ENCODE assay signal across 15 cellular contexts in the genomic region with DNA sequence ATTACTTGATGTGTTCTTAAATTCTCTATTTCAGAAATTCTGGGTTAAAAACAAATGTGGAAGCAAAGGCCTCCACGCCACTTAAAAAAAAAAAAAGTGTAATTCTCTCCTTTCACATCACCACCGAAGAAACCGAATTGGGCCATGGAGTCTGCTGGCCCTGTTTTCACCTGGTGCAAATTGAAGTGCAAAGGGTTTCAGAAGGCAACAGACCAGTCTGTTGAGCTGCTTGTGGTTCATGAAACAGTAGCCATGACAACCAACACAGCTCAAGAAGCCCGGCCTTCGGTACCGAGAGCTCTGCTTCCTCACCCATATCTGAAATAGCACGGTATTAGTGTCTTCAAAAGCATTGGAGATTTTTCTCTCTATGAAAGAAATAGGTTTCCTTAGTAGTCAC.
A peak's percentile ranks its signal among the peaks of the same experiment; 100 is the strongest.
DNase-seq lines count a peak whose midpoint lies in the region; ATAC-seq and TF ChIP-seq lines count a peak whose summit lies in the region.
"Had no signal": no experiment of that assay in that cellular context is flagged by ENCODE, and none has a peak within 500 bp of the region (broad histone marks: within the 10 kb centered on the region; RNA-seq: fewer than 3 reads in every experiment).

No MANE protein-coding gene starts in this region.

- H3K36me3 ChIP-seq in upper lobe of right lung, result peaks cover 32% of the 10 kb centered on the region
- peaks cover 0 to 48% (median 0%) of the 10 kb centered on the region in 9 donors for H3K36me3 ChIP-seq in heart right ventricle
- H3K36me3 ChIP-seq: WERI-Rb-1 had no signal

- ATAC-seq in GM18498 (IDR thresholded peaks at IDR 0.05; ENCODE audit: unreplicated experiment) (peak; percentile 63), GM19463 (IDR thresholded peaks at IDR 0.05; ENCODE audit: unreplicated experiment) (peak; percentile 49), HG03039 (IDR thresholded peaks at IDR 0.05; ENCODE audit: unreplicated experiment) (peak; percentile 65), upper lobe of right lung (no peak), heart right ventricle (no peak)

- no peak overlapping the region for H3K27ac ChIP-seq in upper lobe of right lung
- no peak overlapping the region for H3K27ac ChIP-seq in heart right ventricle
- H3K27ac ChIP-seq: C4-2B, tibial artery, WERI-Rb-1 had no signal

- H3K27me3 ChIP-seq in upper lobe of right lung (no peaks in the 10 kb centered on the region), heart right ventricle (no peaks in the 10 kb centered on the region)
- H3K27me3 ChIP-seq: tibial artery had no signal

- DNase-seq in NCI-H748 treated with DMSO at 0.1 percent for 48 hours (lab: John Stamatoyannopoulos, UW) (peak; percentile 58), upper lobe of right lung (no peak), heart right ventricle (no peak), hepatic stellate cell (ENCODE audit: low spot score) (no peak), COLO829 (ENCODE audit: low spot score) (no peak)
- DNase-seq: activated T-cell treated with anti-CD3 and anti-CD28 coated beads, Interleukin-2, amount 50 U/mL, for 48 hours; NCI-H446; retina; SHP77; WERI-Rb-1 had no signal

- WGBS in heart right ventricle, 2 donors, result 70 to 79% methylated on average over 7 of the region's 7 CpGs

- H3K4me3 ChIP-seq in upper lobe of right lung (no peak overlapping the region), heart right ventricle (no peak overlapping the region)
- H3K4me3 ChIP-seq: tibial artery had no signal

- intact Hi-C loops in upper lobe of right lung (cut with DNase I) (no loop called here), heart right ventricle (cut with DNase I) (no loop called here)

- TF ChIP-seq CTCF in upper lobe of right lung (IDR thresholded peaks at IDR 0.05) (no peak), heart right ventricle (IDR thresholded peaks at IDR 0.05) (no peak)

- H3K9me3 ChIP-seq in upper lobe of right lung (no peaks in the 10 kb centered on the region), heart right ventricle (no peaks in the 10 kb centered on the region)
- H3K9me3 ChIP-seq: tibial artery had no signal

- no peaks in the 10 kb centered on the region for H3K4me1 ChIP-seq in upper lobe of right lung
- H3K4me1 ChIP-seq in heart right ventricle, result peaks cover 0 to 15% (median 3%) of the 10 kb centered on the region in 9 donors
- H3K4me1 ChIP-seq: tibial artery had no signal

Comparison
In these comparisons a context has a peak if more than half of its experiments do, and no peak if none do; other contexts are left out.
1. ATAC-seq: peak in GM18498 (single experiment), GM19463 (single experiment) and HG03039 (single experiment); none in upper lobe of right lung (single experiment) and heart right ventricle (0 of 8).